In the genomic region with DNA sequence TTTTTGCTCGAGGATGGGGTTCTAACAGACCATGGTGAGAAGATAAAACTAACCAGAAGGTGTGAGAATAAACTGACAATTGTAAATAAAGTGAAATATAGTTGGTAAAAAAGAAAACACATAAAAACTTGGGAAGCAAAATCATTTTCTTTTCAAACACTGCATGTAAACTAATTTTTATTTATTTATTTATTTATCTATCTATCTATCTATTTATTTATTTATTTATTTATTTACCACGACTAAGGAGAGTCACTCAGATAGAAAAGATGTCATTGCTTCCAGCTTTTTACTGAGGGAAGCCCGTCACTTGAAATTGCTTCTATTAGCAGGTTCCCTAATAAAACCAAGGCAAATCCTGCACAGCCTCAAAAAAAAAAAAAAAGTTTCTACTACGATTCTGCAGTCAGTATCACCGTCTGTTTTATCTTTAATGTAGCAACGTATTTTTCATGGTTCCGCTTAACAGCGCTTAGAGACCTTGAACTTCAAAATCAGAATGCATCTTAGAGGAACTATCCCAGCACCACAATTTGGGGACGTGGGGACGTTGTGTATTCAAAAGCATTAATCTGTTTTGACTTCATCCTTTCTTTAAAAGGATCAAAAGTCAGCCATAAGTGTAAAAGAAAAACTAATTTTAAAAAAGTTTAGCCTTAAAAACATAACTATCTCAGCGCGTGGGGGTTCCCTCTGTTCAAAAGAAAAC, we compare ENCODE assay signal across 1 cellular context.
TF ChIP-seq lines count a peak whose summit lies in the region.

No MANE protein-coding gene starts in this region.

TF ChIP-seq in H1, 55 proteins besides CTCF, POLR2A, EP300 and RAD21 (continued from another document):
- no peak for TF ChIP-seq MAFK (IDR thresholded peaks at IDR 0.05; ENCODE audit: low read depth, low read length)
- TF ChIP-seq, protein P1, sequence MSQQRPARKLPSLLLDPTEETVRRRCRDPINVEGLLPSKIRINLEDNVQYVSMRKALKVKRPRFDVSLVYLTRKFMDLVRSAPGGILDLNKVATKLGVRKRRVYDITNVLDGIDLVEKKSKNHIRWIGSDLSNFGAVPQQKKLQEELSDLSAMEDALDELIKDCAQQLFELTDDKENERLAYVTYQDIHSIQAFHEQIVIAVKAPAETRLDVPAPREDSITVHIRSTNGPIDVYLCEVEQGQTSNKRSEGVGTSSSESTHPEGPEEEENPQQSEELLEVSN (IDR thresholded peaks at IDR 0.05) = no peak
